22 cellular contexts compared by ENCODE assay signal in the genomic region with DNA sequence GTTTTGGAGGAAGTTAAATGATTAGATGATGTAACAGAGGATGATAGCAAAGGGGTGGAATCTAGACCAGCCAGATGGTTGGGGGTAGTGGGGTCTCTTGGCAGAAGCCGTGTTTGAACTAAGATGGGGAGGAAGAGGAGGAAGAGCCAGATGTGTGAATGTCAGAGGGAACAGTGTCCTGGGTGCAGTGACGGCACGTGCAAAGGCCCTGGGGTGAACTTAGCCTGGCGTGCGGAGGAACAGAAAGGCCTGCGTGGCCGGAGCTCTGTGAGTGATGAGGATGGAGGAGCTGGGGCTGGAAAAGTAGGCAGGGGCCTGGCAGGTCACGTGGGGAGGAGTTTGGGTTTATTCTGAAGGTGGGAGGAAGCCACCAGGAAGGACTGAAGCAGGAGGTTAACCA. TPM values are rescaled to one million over a fixed set of nuclear protein-coding genes. Genes with fewer than 3 reads are reported as not detected.
DNase-seq lines count a peak whose midpoint lies in the region; ATAC-seq and TF ChIP-seq lines count a peak whose summit lies in the region.
"Had no signal": no experiment of that assay in that cellular context is flagged by ENCODE, and none has a peak within 500 bp of the region (broad histone marks: within the 10 kb centered on the region; RNA-seq: fewer than 3 reads in every experiment).

No MANE protein-coding gene starts in this region.

- H4K20me1 ChIP-seq in osteoblast (ENCODE audit: insufficient read depth, low read length), result no peaks in the 10 kb centered on the region
- H4K20me1 ChIP-seq: BLaER1 had no signal

- H3K4me2 ChIP-seq in osteoblast (ENCODE audit: insufficient read depth, low read length), result no peak overlapping the region
- H3K4me2 ChIP-seq: BLaER1 had no signal

- intact Hi-C loops in CD8-positive, alpha-beta T cell (cut with DNase I, micrococcal nuclease), result no loop called here
- intact Hi-C loops in naive thymus-derived CD4-positive, alpha-beta T cell (cut with micrococcal nuclease), result no loop called here

- H3K79me2 ChIP-seq in osteoblast (ENCODE audit: insufficient read depth, low read length), result no peaks in the 10 kb centered on the region

- H3K9me3 ChIP-seq in CD8-positive, alpha-beta T cell (ENCODE audit: low read length), result no peaks in the 10 kb centered on the region
- H3K9me3 ChIP-seq in HEK293 (ENCODE audit: control insufficient read depth, insufficient read depth, low read depth, low read length) (no peaks in the 10 kb centered on the region), endodermal cell (ENCODE audit: control insufficient read depth, low read length) (no peaks in the 10 kb centered on the region), osteoblast (ENCODE audit: low read depth, low read length) (no peaks in the 10 kb centered on the region)
- no peaks in the 10 kb centered on the region for H3K9me3 ChIP-seq in naive thymus-derived CD4-positive, alpha-beta T cell (ENCODE audit: control insufficient read depth in 2 of 3, low read length in 3 of 3)
- H3K9me3 ChIP-seq: BLaER1, MG63 had no signal

- no peak overlapping the region for H3K27ac ChIP-seq in CD8-positive, alpha-beta T cell (ENCODE audit: low read depth, low read length)
- no peak overlapping the region for H3K27ac ChIP-seq in HEK293 (ENCODE audit: extremely low read depth, low read depth, low read length)
- no peak overlapping the region for H3K27ac ChIP-seq in endodermal cell (ENCODE audit: low read depth, low read length)
- H3K27ac ChIP-seq in osteoblast (ENCODE audit: low read depth, low read length), result no peak overlapping the region
- no peak overlapping the region for H3K27ac ChIP-seq in naive thymus-derived CD4-positive, alpha-beta T cell (ENCODE audit: low read depth, low read length)
- H3K27ac ChIP-seq: BLaER1, GM23248 had no signal

- 93 to 98% methylated on average over 5 to 8 of the region's 8 CpGs for WGBS in endodermal cell (ENCODE audit: insufficient coverage in 1 of 2, insufficient read length in 1 of 2), 2 experiments

- CTCF ChIA-PET in CD8-positive, alpha-beta T cell (lab: Charles Lee), result no interaction called here
- CTCF ChIA-PET in HEK293 (lab: Yijun Ruan, JAX), result interaction anchor here (0.7 kb wide), 1 partner anchor 64 kb away, joined by 3 read pairs; no protein-coding TSS in a partner anchor
- CTCF ChIA-PET in naive thymus-derived CD4-positive, alpha-beta T cell (lab: Charles Lee), result no interaction called here

- H3K36me3 ChIP-seq in CD8-positive, alpha-beta T cell (ENCODE audit: insufficient read depth, low read length), result no peaks in the 10 kb centered on the region
- no peaks in the 10 kb centered on the region for H3K36me3 ChIP-seq in HEK293 (ENCODE audit: control insufficient read depth in 2 of 2, insufficient read depth in 1 of 2, low read length in 2 of 2)
- H3K36me3 ChIP-seq in endodermal cell (ENCODE audit: control insufficient read depth, insufficient read depth, low read length), result no peaks in the 10 kb centered on the region
- no peaks in the 10 kb centered on the region for H3K36me3 ChIP-seq in osteoblast (ENCODE audit: insufficient read depth, low read length)
- H3K36me3 ChIP-seq in naive thymus-derived CD4-positive, alpha-beta T cell (ENCODE audit: control insufficient read depth in 2 of 3, insufficient read depth in 3 of 3, low read length in 3 of 3), result no peaks in the 10 kb centered on the region
- H3K36me3 ChIP-seq: BLaER1, MG63 had no signal

- no peaks in the 10 kb centered on the region for H3K4me1 Mint-ChIP-seq in CD8-positive, alpha-beta T cell (ENCODE audit: low read depth)
- H3K4me1 Mint-ChIP-seq in endodermal cell, result peaks cover 11% of the 10 kb centered on the region
- peaks cover 0 to 45% (median 3%) of the 10 kb centered on the region in 7 donors for H3K4me1 Mint-ChIP-seq in naive thymus-derived CD4-positive, alpha-beta T cell

- H3K9me3 Mint-ChIP-seq in CD8-positive, alpha-beta T cell, result no peaks in the 10 kb centered on the region
- no peaks in the 10 kb centered on the region for H3K9me3 Mint-ChIP-seq in endodermal cell
- H3K9me3 Mint-ChIP-seq in naive thymus-derived CD4-positive, alpha-beta T cell, result no peaks in the 10 kb centered on the region
- H3K9me3 Mint-ChIP-seq: CD4-positive, alpha-beta memory T cell had no signal

- no peaks in the 10 kb centered on the region for H3K27me3 Mint-ChIP-seq in CD8-positive, alpha-beta T cell (ENCODE audit: low read depth)
- peaks cover 10% of the 10 kb centered on the region for H3K27me3 Mint-ChIP-seq in endodermal cell (ENCODE audit: insufficient read depth)
- peaks cover 0 to 2% (median 0%) of the 10 kb centered on the region in 5 donors for H3K27me3 Mint-ChIP-seq in naive thymus-derived CD4-positive, alpha-beta T cell
- H3K27me3 Mint-ChIP-seq: CD4-positive, alpha-beta memory T cell had no signal

- no peak overlapping the region for H3K4me3 Mint-ChIP-seq in CD8-positive, alpha-beta T cell
- no peak overlapping the region for H3K4me3 Mint-ChIP-seq in endodermal cell
- H3K4me3 Mint-ChIP-seq in naive thymus-derived CD4-positive, alpha-beta T cell, result no peak overlapping the region

- no peak for ATAC-seq in CD8-positive, alpha-beta T cell
- ATAC-seq in HG03521 (IDR thresholded peaks at IDR 0.05; ENCODE audit: unreplicated experiment), result no peak
- ATAC-seq in naive thymus-derived CD4-positive, alpha-beta T cell, result no peak

- no peak overlapping the region for H2AFZ ChIP-seq in osteoblast (ENCODE audit: low read length)
- H2AFZ ChIP-seq: GM23248 had no signal

- no peak for TF ChIP-seq CTCF in CD8-positive, alpha-beta T cell (IDR thresholded peaks at IDR 0.05)
- no peak for TF ChIP-seq CTCF in HEK293 (tag by site-specific recombination; IDR thresholded peaks at IDR 0.05)
- no peak for TF ChIP-seq CTCF in endodermal cell (conservative IDR thresholded peaks at IDR 0.05)
- no peak for TF ChIP-seq CTCF in osteoblast (IDR thresholded peaks at IDR 0.05; ENCODE audit: extremely low read depth, low read depth, low read length)

- no peak for DNase-seq in CD8-positive, alpha-beta T cell
- DNase-seq in endodermal cell, result no peak
- DNase-seq in osteoblast (ENCODE audit: insufficient read length, low spot score, missing footprints), result peak; percentile 8
- no peak for DNase-seq in NCI-H748 treated with DMSO at 0.1 percent for 48 hours (lab: John Stamatoyannopoulos, UW)
- no peak for DNase-seq in naive thymus-derived CD4-positive, alpha-beta T cell
- DNase-seq: CD4-positive, alpha-beta memory T cell; GF-D8; Kasumi-1; MG63; NCI-H1092; NCI-H2029 treated with DMSO at 0.1 percent for 48 hours; NCI-H446 treated with DMSO at 0.1 percent for 48 hours; NK-92 treated with Interleukin-12 subunit alpha and Interleukin-12 subunit beta, amount 100 ng/mL, for 24 hours; Right ventricle myocardium superior had no signal

- H3K9ac ChIP-seq in endodermal cell (ENCODE audit: extremely low read depth, low read length, poor library complexity, severe bottlenecking), result no peak overlapping the region
- H3K9ac ChIP-seq: BLaER1, GM23248 had no signal

- no peaks in the 10 kb centered on the region for H3K4me1 ChIP-seq in CD8-positive, alpha-beta T cell (ENCODE audit: insufficient read depth, low read length)
- H3K4me1 ChIP-seq in HEK293 (ENCODE audit: control insufficient read depth, insufficient read depth, low read length), result no peaks in the 10 kb centered on the region
- H3K4me1 ChIP-seq in endodermal cell (ENCODE audit: control insufficient read depth, insufficient read depth, low read length), result no peaks in the 10 kb centered on the region
- no peaks in the 10 kb centered on the region for H3K4me1 ChIP-seq in osteoblast (ENCODE audit: insufficient read depth, low read length)
- no peaks in the 10 kb centered on the region for H3K4me1 ChIP-seq in naive thymus-derived CD4-positive, alpha-beta T cell (ENCODE audit: control insufficient read depth in 2 of 2, insufficient read depth in 2 of 2, low read length in 2 of 2)

- H3K27ac Mint-ChIP-seq in CD8-positive, alpha-beta T cell, result peak overlapping the region; percentile 50
- H3K27ac Mint-ChIP-seq in endodermal cell, result peak overlapping the region; percentile 59
- peak overlapping the region in 1 of 9 donors; percentile 6 for H3K27ac Mint-ChIP-seq in naive thymus-derived CD4-positive, alpha-beta T cell

- no peak overlapping the region for H3K4me3 ChIP-seq in CD8-positive, alpha-beta T cell (ENCODE audit: low read depth, low read length)
- H3K4me3 ChIP-seq in HEK293 (ENCODE audit: low read depth, low read length) (no peak overlapping the region), endodermal cell (ENCODE audit: low read length) (no peak overlapping the region), osteoblast (ENCODE audit: insufficient read depth, low read length) (no peak overlapping the region)
- H3K4me3 ChIP-seq in naive thymus-derived CD4-positive, alpha-beta T cell (ENCODE audit: low read length), result no peak overlapping the region
- H3K4me3 ChIP-seq: BLaER1, GM23248, MG63 had no signal

- H3K36me3 Mint-ChIP-seq in CD8-positive, alpha-beta T cell, result no peaks in the 10 kb centered on the region
- no peaks in the 10 kb centered on the region for H3K36me3 Mint-ChIP-seq in endodermal cell (ENCODE audit: low read depth)
- H3K36me3 Mint-ChIP-seq in naive thymus-derived CD4-positive, alpha-beta T cell, result peaks cover 0 to 10% (median 0%) of the 10 kb centered on the region in 5 donors
- H3K36me3 Mint-ChIP-seq: CD4-positive, alpha-beta memory T cell had no signal

- H3K27me3 ChIP-seq in CD8-positive, alpha-beta T cell (ENCODE audit: insufficient read depth, low read length), result no peaks in the 10 kb centered on the region
- H3K27me3 ChIP-seq in endodermal cell (ENCODE audit: control insufficient read depth, insufficient read depth, low read length, poor library complexity, severe bottlenecking) (no peaks in the 10 kb centered on the region), osteoblast (ENCODE audit: insufficient read depth, low read length) (no peaks in the 10 kb centered on the region)
- no peaks in the 10 kb centered on the region for H3K27me3 ChIP-seq in naive thymus-derived CD4-positive, alpha-beta T cell (ENCODE audit: control insufficient read depth in 2 of 2, insufficient read depth in 2 of 2, low read length in 2 of 2)
- H3K27me3 ChIP-seq: BLaER1, MG63 had no signal

- POLR2A ChIA-PET in CD8-positive, alpha-beta T cell (lab: Charles Lee), result interaction anchor here (1.2 kb wide), 1 partner anchor 63 kb away, joined by 5 read pairs; the partner anchor contains the start of gene SOCS1
- POLR2A ChIA-PET in HEK293 (lab: Yijun Ruan, JAX), result no interaction called here
- POLR2A ChIA-PET in naive thymus-derived CD4-positive, alpha-beta T cell (lab: Charles Lee), result no interaction called here

RNA-seq across cellular contexts. Expression of gene RMI2, which starts 26.4 kb away (rescaled TPM):
- total RNA-seq in CD8-positive, alpha-beta T cell, result under 1 TPM; 0.69 to 0.73 TPM
- total RNA-seq in endodermal cell (10 to 100 TPM; 55.2 to 62.3 TPM), osteoblast (1.4 and 1.8 TPM in 2 replicates)
- 48.6 TPM for polyA plus RNA-seq in endodermal cell (2013, experiment 1 of 2)
- 43.6 TPM for polyA plus RNA-seq in endodermal cell (2013, experiment 2 of 2)
- 10 to 100 TPM in 1 of 5 experiments, 1 to 10 TPM in 4; 1.8 to 57.0 (median 3.3) TPM for total RNA-seq in naive thymus-derived CD4-positive, alpha-beta T cell
- polyA plus RNA-seq in naive thymus-derived CD4-positive, alpha-beta T cell, result 10 to 100 TPM in 1 of 2 donors, 1 to 10 TPM in 1; 7.1 to 13.3 TPM

RNA-seq across cellular contexts. Expression of gene PRM1, which starts 37.7 kb away (rescaled TPM):
- not detected for total RNA-seq in CD8-positive, alpha-beta T cell
- total RNA-seq in endodermal cell (not detected), osteoblast (not detected in 2 replicates)
- not detected for polyA plus RNA-seq in endodermal cell (2013, experiment 1 of 2)
- polyA plus RNA-seq in endodermal cell (2013, experiment 2 of 2), result not detected
- total RNA-seq in naive thymus-derived CD4-positive, alpha-beta T cell, result not detected
- not detected for polyA plus RNA-seq in naive thymus-derived CD4-positive, alpha-beta T cell
- total RNA-seq: A673; Calu3; CD4-positive, alpha-beta memory T cell; GM23248; HT-29; OCI-LY7; Right ventricle myocardium superior had no signal
- polyA plus RNA-seq: CD4-positive, alpha-beta memory T cell; GM23248 had no signal

RNA-seq across cellular contexts. Expression of gene PRM2, which starts 42.5 kb away (rescaled TPM):
- total RNA-seq in CD8-positive, alpha-beta T cell, result not detected
- total RNA-seq in endodermal cell (not detected), osteoblast (not detected in 2 replicates)
- polyA plus RNA-seq in endodermal cell (2013, experiment 1 of 2), result not detected
- not detected for polyA plus RNA-seq in endodermal cell (2013, experiment 2 of 2)
- not detected for total RNA-seq in naive thymus-derived CD4-positive, alpha-beta T cell
- not detected for polyA plus RNA-seq in naive thymus-derived CD4-positive, alpha-beta T cell
- total RNA-seq: A673; Calu3; CD4-positive, alpha-beta memory T cell; GM23248; HT-29; OCI-LY7; Right ventricle myocardium superior had no signal
- polyA plus RNA-seq: CD4-positive, alpha-beta memory T cell; GM23248 had no signal

RNA-seq across cellular contexts. Expression of gene PRM3, which starts 45.4 kb away (rescaled TPM):
- not detected for total RNA-seq in CD8-positive, alpha-beta T cell
- total RNA-seq in endodermal cell (not detected), osteoblast (not detected in 2 replicates)
- not detected for polyA plus RNA-seq in endodermal cell (2013, experiment 1 of 2)
- polyA plus RNA-seq in endodermal cell (2013, experiment 2 of 2), result not detected
- total RNA-seq in naive thymus-derived CD4-positive, alpha-beta T cell, result not detected
- not detected for polyA plus RNA-seq in naive thymus-derived CD4-positive, alpha-beta T cell
- total RNA-seq: A673; Calu3; CD4-positive, alpha-beta memory T cell; GM23248; HT-29; OCI-LY7; Right ventricle myocardium superior had no signal
- polyA plus RNA-seq: CD4-positive, alpha-beta memory T cell; GM23248 had no signal

RNA-seq across cellular contexts. Expression of gene TNP2, which starts 49.7 kb away (rescaled TPM):
- total RNA-seq in CD8-positive, alpha-beta T cell, result not detected
- total RNA-seq in endodermal cell (not detected), osteoblast (not detected in 2 replicates)
- polyA plus RNA-seq in endodermal cell (2013, experiment 1 of 2), result not detected
- not detected for polyA plus RNA-seq in endodermal cell (2013, experiment 2 of 2)
- not detected for total RNA-seq in naive thymus-derived CD4-positive, alpha-beta T cell
- not detected for polyA plus RNA-seq in naive thymus-derived CD4-positive, alpha-beta T cell
- total RNA-seq: A673; Calu3; CD4-positive, alpha-beta memory T cell; GM23248; HT-29; OCI-LY7; Right ventricle myocardium superior had no signal
- polyA plus RNA-seq: CD4-positive, alpha-beta memory T cell; GM23248 had no signal
